In genomic region chr5:527646-528591, GRCh38 we compare ENCODE assay signal across 14 cellular contexts. TPM values are rescaled to one million over a fixed set of nuclear protein-coding genes. Genes with fewer than 3 reads are reported as not detected.
DNase-seq lines count a peak whose midpoint lies in the region; ATAC-seq and TF ChIP-seq lines count a peak whose summit lies in the region.
"Had no signal": no experiment of that assay in that cellular context is flagged by ENCODE, and none has a peak within 500 bp of the region (broad histone marks: within the 10 kb centered on the region; RNA-seq: fewer than 3 reads in every experiment).

No MANE protein-coding gene starts in this region.

- H3K27ac ChIP-seq in suprapubic skin: no peak overlapping the region
- H3K27ac ChIP-seq: prostate gland had no signal

- no peaks in the 10 kb centered on the region for H3K36me3 ChIP-seq in suprapubic skin
- H3K36me3 ChIP-seq: prostate gland had no signal

- H3K4me1 Mint-ChIP-seq in T-helper 17 cell: peaks cover 25% of the 10 kb centered on the region

- H3K36me3 Mint-ChIP-seq in T-helper 17 cell (ENCODE audit: low read depth): peaks cover 13% of the 10 kb centered on the region

- ATAC-seq in Right ventricle myocardium superior (ENCODE audit: poor library complexity) (no peak), T-helper 17 cell (no peak), left cardiac atrium (no peak), left colon (no peak), HG03139 (IDR thresholded peaks at IDR 0.05; ENCODE audit: unreplicated experiment) (no peak), GM21515 (IDR thresholded peaks at IDR 0.05; ENCODE audit: unreplicated experiment) (no peak)

- intact Hi-C loops in Right ventricle myocardium superior (cut with DNase I): no loop called here
- intact Hi-C loops in cardiac septum (cut with DNase I): no loop called here
- intact Hi-C loops in left cardiac atrium (cut with DNase I): no loop called here
- intact Hi-C loops in left colon (cut with DNase I, micrococcal nuclease): no loop called here

- no peak for TF ChIP-seq CTCF in suprapubic skin (IDR thresholded peaks at IDR 0.05)

- peak overlapping the region; percentile 66 for H3K4me3 Mint-ChIP-seq in T-helper 17 cell

- H3K9me3 ChIP-seq in T-helper 17 cell (ENCODE audit: control insufficient read depth, low read length, poor library complexity, severe bottlenecking) (no peaks in the 10 kb centered on the region), suprapubic skin (no peaks in the 10 kb centered on the region)
- H3K9me3 ChIP-seq: prostate gland had no signal

- TF ChIP-seq POLR2A in suprapubic skin (IDR thresholded peaks at IDR 0.05): no peak

- H3K4me1 ChIP-seq in suprapubic skin: peaks cover 28% of the 10 kb centered on the region
- H3K4me1 ChIP-seq: prostate gland had no signal

- peaks cover 95% of the 10 kb centered on the region for H3K27me3 ChIP-seq in suprapubic skin

- peak overlapping the region; percentile 12 for H3K4me3 ChIP-seq in suprapubic skin
- H3K4me3 ChIP-seq: prostate gland had no signal

- H3K27ac Mint-ChIP-seq in T-helper 17 cell: no peak overlapping the region

- DNase-seq in Right ventricle myocardium superior: peak; percentile 26
- DNase-seq in cardiac septum (ENCODE audit: low spot score): no peak
- peak in 1 of 3 donors; percentile 9 for DNase-seq in T-helper 17 cell
- peak; percentile 9 for DNase-seq in left cardiac atrium
- no peak for DNase-seq in suprapubic skin (ENCODE audit: low spot score in 2 of 2)
- no peak for DNase-seq in left colon
- DNase-seq: activated CD8-positive, alpha-beta memory T cell treated with anti-CD3 and anti-CD28 coated beads for 24 hours; GF-D8; head of caudate nucleus; mesenchymal stem cell; stimulated activated CD4-positive, alpha-beta T cell treated with anti-CD3 and anti-CD28 coated beads, Interleukin-4, amount 100 ng/mL, for 1 hour had no signal

- peaks cover 69% of the 10 kb centered on the region for H3K27me3 Mint-ChIP-seq in T-helper 17 cell

- TF ChIP-seq EP300 in suprapubic skin (IDR thresholded peaks at IDR 0.05): no peak

- WGBS in suprapubic skin: 70% methylated on average over 6 of the region's 60 CpGs

RNA-seq across cellular contexts. Expression of gene SLC9A3, which starts 3.7 kb away (rescaled TPM):
- total RNA-seq in Right ventricle myocardium superior (0.91 TPM), cardiac septum (1.0 TPM), T-helper 17 cell (1 to 10 TPM; 1.1 to 1.6 TPM), left cardiac atrium (under 1 TPM; 0.77 to 0.99 TPM), suprapubic skin (1 to 10 TPM; 3.7 to 5.9 (median 4.3) TPM), left colon (100 to 1,000 TPM in 1 of 2 donors, 10 to 100 TPM in 1; 78.1 to 170 TPM)

Comparison
In these comparisons a context has a peak if more than half of its experiments do, and no peak if none do; other contexts are left out.
1. DNase-seq: peak in Right ventricle myocardium superior (single experiment) and left cardiac atrium (single experiment); none in cardiac septum (single experiment), suprapubic skin (0 of 2) and left colon (0 of 2).
2. RNA of gene SLC9A3, which starts 3.7 kb away (total RNA-seq): 78.1 to 170 TPM in left colon; 3.7 to 5.9 TPM in suprapubic skin, 1.1 to 1.6 TPM in T-helper 17 cell, 1.0 TPM in cardiac septum (single experiment), 0.77 to 0.99 TPM in left cardiac atrium and 0.91 TPM in Right ventricle myocardium superior (single experiment); every median in the first group is over 10 times any median in the second.